In the genomic region with DNA sequence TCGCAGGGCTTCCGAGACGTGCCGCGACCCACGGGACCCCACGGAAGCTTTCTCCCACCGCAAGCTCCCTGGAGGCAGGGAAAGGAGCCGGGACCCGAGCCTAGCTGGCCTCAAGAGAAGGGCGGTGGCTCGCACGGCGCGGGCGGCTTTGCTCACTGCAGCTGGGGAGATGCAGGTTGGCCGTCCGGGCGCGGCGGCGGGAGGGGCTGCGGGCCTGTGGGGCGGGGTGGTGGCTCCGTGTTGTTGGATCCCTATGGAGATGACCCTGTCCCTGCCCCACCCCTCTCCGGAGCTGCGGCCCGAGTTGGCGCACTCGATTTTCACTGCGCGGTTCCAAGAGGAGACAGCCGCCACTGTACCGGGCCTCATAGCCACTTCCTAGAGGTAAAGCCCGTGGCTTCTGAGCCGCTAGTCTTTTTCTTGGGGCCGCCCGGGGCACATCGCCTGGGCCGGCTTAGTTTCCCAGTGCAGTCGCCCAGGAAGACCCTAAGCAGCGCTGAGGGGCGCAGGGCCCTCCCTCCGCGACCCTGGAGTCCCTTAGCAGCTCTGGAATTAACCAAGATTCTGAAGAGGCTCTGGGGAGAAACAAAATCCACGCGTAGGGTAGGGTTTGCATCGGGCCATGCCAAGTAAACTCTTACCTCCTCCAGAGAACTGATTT, we compare ENCODE assay signal across 1 cellular context.
TF ChIP-seq lines count a peak whose summit lies in the region.

A gene with protein sequence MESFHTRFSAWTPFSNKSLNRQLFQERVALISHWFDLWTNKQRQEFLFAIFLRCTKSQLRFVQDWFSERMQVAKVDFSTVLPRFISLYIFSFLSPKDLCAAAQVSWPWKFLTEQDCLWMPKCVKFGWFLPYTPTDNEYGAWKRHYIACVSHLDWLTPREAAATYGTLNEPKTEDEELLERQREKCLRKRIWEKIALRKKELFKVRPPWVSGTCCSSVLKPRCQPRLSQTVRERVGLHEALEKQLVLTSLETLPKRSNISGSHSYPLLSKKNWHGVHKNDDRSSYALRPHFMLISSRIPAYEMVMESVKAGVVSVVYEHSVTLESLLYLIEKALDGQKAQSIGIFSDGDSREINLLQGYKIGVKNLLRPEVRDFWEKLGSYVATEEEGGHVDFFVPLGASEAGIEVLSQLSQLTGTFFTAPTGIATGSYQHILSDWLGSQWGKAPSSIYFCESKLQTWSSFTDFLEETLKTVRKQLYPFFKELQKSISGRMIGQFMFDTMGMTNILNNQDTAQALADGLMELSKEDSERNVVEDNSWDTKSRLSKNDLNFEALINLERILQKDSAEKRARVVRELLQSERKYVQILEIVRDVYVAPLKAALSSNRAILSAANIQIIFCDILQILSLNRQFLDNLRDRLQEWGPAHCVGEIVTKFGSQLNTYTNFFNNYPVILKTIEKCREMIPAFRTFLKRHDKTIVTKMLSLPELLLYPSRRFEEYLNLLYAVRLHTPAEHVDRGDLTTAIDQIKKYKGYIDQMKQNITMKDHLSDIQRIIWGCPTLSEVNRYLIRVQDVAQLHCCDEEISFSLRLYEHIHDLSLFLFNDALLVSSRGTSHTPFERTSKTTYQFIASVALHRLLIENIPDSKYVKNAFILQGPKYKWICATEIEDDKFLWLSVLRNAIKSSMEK (plus strand): TSS at position 279 of the 661 bp plus-strand sequence. CDS start 17,188 bp downstream, outside the sequence.

TF ChIP-seq in IMR-90, 13 proteins besides CTCF, POLR2A, EP300 and RAD21 (continued from another document):
- TF ChIP-seq RCOR1 (IDR thresholded peaks at IDR 0.05; ENCODE audit: insufficient replicate concordance, low read length): no peak
- no peak for TF ChIP-seq CHD1 (IDR thresholded peaks at IDR 0.05; ENCODE audit: low read depth, low read length)
- no peak for TF ChIP-seq MAFK (IDR thresholded peaks at IDR 0.05; ENCODE audit: low read depth, low read length)
